In the genomic region with DNA sequence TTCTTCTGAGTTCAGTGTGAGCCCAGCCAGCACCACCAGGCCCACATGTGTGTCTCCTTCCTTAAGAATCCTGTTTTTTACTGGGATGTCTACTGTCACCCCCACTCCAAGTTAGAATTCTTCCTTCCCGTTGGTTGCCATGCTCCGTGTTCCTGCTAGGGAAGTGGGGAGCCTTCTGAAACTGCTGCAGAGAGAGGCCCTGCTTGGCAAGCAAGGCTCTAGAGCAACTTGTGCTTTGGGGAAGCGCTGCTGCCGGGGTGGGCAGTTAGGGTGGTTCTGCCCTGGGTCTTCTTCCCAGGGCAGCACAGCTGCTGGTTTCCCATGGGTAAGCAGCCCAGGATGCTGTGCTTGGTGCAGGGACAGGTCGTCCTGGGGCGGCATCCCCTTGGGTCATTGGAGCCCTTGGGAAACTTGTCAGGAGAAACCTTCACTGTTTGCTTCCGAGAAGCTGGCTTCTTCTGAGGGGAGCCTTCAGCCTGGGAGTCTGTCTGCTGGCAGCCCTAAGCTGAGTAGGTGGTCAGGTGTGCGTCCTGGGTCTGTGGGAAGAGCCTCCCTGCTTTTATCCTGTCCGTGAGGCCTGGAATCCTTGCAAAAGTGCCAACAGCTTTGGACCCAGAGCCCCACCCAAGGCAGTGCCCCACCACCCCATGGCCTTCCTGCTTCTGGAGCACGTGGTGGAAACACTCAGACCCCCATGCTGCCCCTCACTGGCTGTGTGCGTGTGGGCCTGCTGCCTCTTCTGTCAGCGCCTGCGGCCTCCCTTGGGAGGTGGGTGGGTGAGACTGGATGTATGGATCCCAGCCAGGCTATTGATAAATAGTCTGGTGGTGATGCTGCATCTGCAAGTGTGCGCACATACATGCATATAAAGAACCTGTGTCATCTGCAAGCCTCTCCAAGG, we compare ENCODE assay signal across 17 cellular contexts.
"Had no signal": no experiment of that assay in that cellular context is flagged by ENCODE, and none has a peak within 500 bp of the region (broad histone marks: within the 10 kb centered on the region; RNA-seq: fewer than 3 reads in every experiment).

No MANE protein-coding gene starts in this region.

- H3K4me1 ChIP-seq: body of pancreas, foreskin keratinocyte, pancreas, SJSA1 had no signal

- H3K27ac Mint-ChIP-seq: activated T-helper 1 cell treated with anti-CD3 and anti-CD28 coated beads, Interleukin-12 subunit alpha, Interleukin-12 subunit beta, Interleukin-2, Interleukin-4 antibody, amounts not matched to agents 30 ng/mL and 10 ng/mL and 1 ng/mL, durations not matched to agents 14 hours and 24 hours and 36 hours; memory B cell; stimulated activated memory B cell treated with anti-CD40 and anti-IgM and Interleukin-4, amounts not matched to agents 10 μg/mL and 1 μg/mL and 100 μg/mL, for 72 hours had no signal

- ATAC-seq: activated CD8-positive, alpha-beta T cell treated with anti-CD3 and anti-CD28 coated beads, Interleukin-2, amount 10 ng/mL, durations not matched to agents 7 days and 5 days; body of pancreas; foreskin keratinocyte; left lobe of liver; natural killer cell treated with Interleukin-12 subunit alpha and Interleukin-12 subunit beta and Interleukin-15 and Interleukin-18, amount 100 ng/mL, for 72 hours; pancreas; stimulated activated memory B cell treated with anti-CD40 and anti-IgM and Interleukin-4, amounts not matched to agents 10 μg/mL and 1 μg/mL and 100 μg/mL, for 72 hours had no signal

- H3K36me3 Mint-ChIP-seq: natural killer cell treated with Interleukin-12 subunit alpha and Interleukin-12 subunit beta and Interleukin-15 and Interleukin-18, amount 100 ng/mL, for 72 hours had no signal

- H3K27me3 ChIP-seq: body of pancreas, foreskin keratinocyte, heart left ventricle, pancreas, SJSA1, upper lobe of left lung had no signal

- H3K9me3 ChIP-seq: body of pancreas, heart left ventricle, pancreas, SJSA1, upper lobe of left lung had no signal

- H3K4me3 ChIP-seq: body of pancreas, heart left ventricle, pancreas, SJSA1, upper lobe of left lung had no signal

- H3K9me3 Mint-ChIP-seq: activated T-helper 1 cell treated with anti-CD3 and anti-CD28 coated beads, Interleukin-12 subunit alpha, Interleukin-12 subunit beta, Interleukin-2, Interleukin-4 antibody, amounts not matched to agents 30 ng/mL and 10 ng/mL and 1 ng/mL, durations not matched to agents 14 hours and 24 hours and 36 hours; memory B cell; natural killer cell treated with Interleukin-12 subunit alpha and Interleukin-12 subunit beta and Interleukin-15 and Interleukin-18, amount 100 ng/mL, for 72 hours; stimulated activated memory B cell treated with anti-CD40 and anti-IgM and Interleukin-4, amounts not matched to agents 10 μg/mL and 1 μg/mL and 100 μg/mL, for 72 hours had no signal

- H3K4me3 Mint-ChIP-seq: activated CD8-positive, alpha-beta T cell treated with anti-CD3 and anti-CD28 coated beads, Interleukin-2, amount 10 ng/mL, durations not matched to agents 7 days and 5 days; activated T-helper 1 cell treated with anti-CD3 and anti-CD28 coated beads, Interleukin-12 subunit alpha, Interleukin-12 subunit beta, Interleukin-2, Interleukin-4 antibody, amounts not matched to agents 30 ng/mL and 10 ng/mL and 1 ng/mL, durations not matched to agents 14 hours and 24 hours and 36 hours; memory B cell; natural killer cell treated with Interleukin-12 subunit alpha and Interleukin-12 subunit beta and Interleukin-15 and Interleukin-18, amount 100 ng/mL, for 72 hours; stimulated activated memory B cell treated with anti-CD40 and anti-IgM and Interleukin-4, amounts not matched to agents 10 μg/mL and 1 μg/mL and 100 μg/mL, for 72 hours had no signal

- H3K27me3 Mint-ChIP-seq: memory B cell; natural killer cell treated with Interleukin-12 subunit alpha and Interleukin-12 subunit beta and Interleukin-15 and Interleukin-18, amount 100 ng/mL, for 72 hours; stimulated activated memory B cell treated with anti-CD40 and anti-IgM and Interleukin-4, amounts not matched to agents 10 μg/mL and 1 μg/mL and 100 μg/mL, for 72 hours had no signal

- DNase-seq: activated CD4-positive, alpha-beta T cell treated with anti-CD3 and anti-CD28 coated beads for 4 hours; activated CD8-positive, alpha-beta memory T cell treated with anti-CD3 and anti-CD28 coated beads, Interleukin-2, amount 50 U/mL, for 48 hours; activated CD8-positive, alpha-beta T cell treated with anti-CD3 and anti-CD28 coated beads, Interleukin-2, amount 10 ng/mL, durations not matched to agents 7 days and 5 days; activated naive CD4-positive, alpha-beta T cell treated with Interleukin-2 at 50 U/mL for 16 hours; body of pancreas; cerebellar nuclear complex; foreskin keratinocyte; T-helper 9 cell; upper lobe of left lung had no signal

- H3K27ac ChIP-seq: body of pancreas, foreskin keratinocyte, heart left ventricle, pancreas, SJSA1, upper lobe of left lung had no signal
